22 cellular contexts compared by ENCODE assay signal in genomic region chr10:20608503-20608902, GRCh38.
DNase-seq lines count a peak whose midpoint lies in the region; ATAC-seq and TF ChIP-seq lines count a peak whose summit lies in the region.
"Had no signal": no experiment of that assay in that cellular context is flagged by ENCODE, and none has a peak within 500 bp of the region (broad histone marks: within the 10 kb centered on the region; RNA-seq: fewer than 3 reads in every experiment).

No MANE protein-coding gene starts in this region.

- H3K4me3 ChIP-seq in GM23338 (no peak overlapping the region), SJCRH30 (no peak overlapping the region)
- H3K4me3 ChIP-seq: BLaER1 treated with 17β-estradiol and CSF1 and Interleukin-3, amounts not matched to agents 10 nM and 100 nM; GM12878 had no signal

- H3K36me3 Mint-ChIP-seq in GM23338 (ENCODE audit: low read depth) = no peaks in the 10 kb centered on the region
- H3K36me3 Mint-ChIP-seq: CD14-positive monocyte; CD8-positive, alpha-beta memory T cell had no signal

- no peaks in the 10 kb centered on the region for H3K4me1 ChIP-seq in GM23338 (ENCODE audit: insufficient read depth)
- peaks cover 9% of the 10 kb centered on the region for H3K4me1 ChIP-seq in SJCRH30
- H3K4me1 ChIP-seq: BE2C; BLaER1 treated with 17β-estradiol and CSF1 and Interleukin-3, amounts not matched to agents 10 nM and 100 nM had no signal

- H2AFZ ChIP-seq in GM23338 = no peak overlapping the region

- H3K4me2 ChIP-seq in GM23338 = no peak overlapping the region
- H3K4me2 ChIP-seq: BLaER1 treated with 17β-estradiol and CSF1 and Interleukin-3, amounts not matched to agents 10 nM and 100 nM had no signal

- H3K79me2 ChIP-seq in GM23338 (replicated peaks; ENCODE audit: insufficient read depth) = no peaks in the 10 kb centered on the region

- H4K20me1 ChIP-seq in GM23338 (replicated peaks; ENCODE audit: insufficient read depth) = no peaks in the 10 kb centered on the region
- H4K20me1 ChIP-seq: BLaER1 treated with 17β-estradiol and CSF1 and Interleukin-3, amounts not matched to agents 10 nM and 100 nM had no signal

- H3K27me3 Mint-ChIP-seq in GM23338 (ENCODE audit: insufficient read depth, low read depth, poor library complexity) = no peaks in the 10 kb centered on the region
- H3K27me3 Mint-ChIP-seq: CD4-positive, alpha-beta T cell; CD8-positive, alpha-beta memory T cell had no signal

- ATAC-seq in GM23338 (no peak), HG03520 (IDR thresholded peaks at IDR 0.05; ENCODE audit: unreplicated experiment) (no peak)
- ATAC-seq: GM12878 had no signal

- H3K36me3 ChIP-seq in GM23338 (ENCODE audit: insufficient read depth) (no peaks in the 10 kb centered on the region), SJCRH30 (no peaks in the 10 kb centered on the region; the same call in 1 of the 2 replicates)
- H3K36me3 ChIP-seq: BE2C; BLaER1 treated with 17β-estradiol and CSF1 and Interleukin-3, amounts not matched to agents 10 nM and 100 nM had no signal

- peaks cover 11% of the 10 kb centered on the region for H3K9me2 ChIP-seq in GM23338 (ENCODE audit: insufficient read depth)

- no peaks in the 10 kb centered on the region for H3F3A ChIP-seq in GM23338 (replicated peaks; ENCODE audit: low read depth)

- H3K27ac Mint-ChIP-seq in GM23338 = peak overlapping the region; percentile 12; the same call in 1 of the 2 replicates
- H3K27ac Mint-ChIP-seq: CD4-positive, alpha-beta T cell; CD8-positive, alpha-beta memory T cell had no signal

- no peak overlapping the region for H3K4me3 Mint-ChIP-seq in GM23338
- H3K4me3 Mint-ChIP-seq: CD14-positive monocyte; CD4-positive, alpha-beta T cell; CD8-positive, alpha-beta memory T cell had no signal

- TF ChIP-seq CTCF in GM23338 (conservative IDR thresholded peaks at IDR 0.05; ENCODE audit: low read depth in 2 of 2) = no peak

- peaks cover 9% of the 10 kb centered on the region; the same call in 1 of the 2 replicates for H3K9me3 ChIP-seq in SJCRH30 (replicated peaks)
- H3K9me3 ChIP-seq: BE2C had no signal

- peak in 2 of 3 experiments; percentile 0 to 36 for DNase-seq in NCI-H1417 (lab: John Stamatoyannopoulos, UW)
- DNase-seq in NCI-H1417 treated with DMSO at 0.1 percent for 48 hours (lab: John Stamatoyannopoulos, UW) = no peak
- no peak for DNase-seq in GM23338 (ENCODE audit: low spot score)
- peak; percentile 29 for DNase-seq in NCI-H146 treated with DMSO at 0.1 percent for 48 hours (lab: John Stamatoyannopoulos, UW; ENCODE audit: unreplicated experiment)
- DNase-seq in SJCRH30 = peak; percentile 30 to 68
- no peak for DNase-seq in activated T-cell treated with anti-CD3 and anti-CD28 coated beads for 4 hours
- DNase-seq in LoVo (ENCODE audit: low spot score) = no peak
- DNase-seq: BE2C; CD4-positive, alpha-beta T cell; CD8-positive, alpha-beta memory T cell; DMS 273 treated with DMSO at 0.1 percent for 48 hours; DMS79; EL; GDM1; GOT3; H7; HCEC 1CT had no signal

- H3K27me3 ChIP-seq in GM23338 (ENCODE audit: insufficient read depth) (no peaks in the 10 kb centered on the region), SJCRH30 (no peaks in the 10 kb centered on the region)
- H3K27me3 ChIP-seq: BE2C; BLaER1 treated with 17β-estradiol and CSF1 and Interleukin-3, amounts not matched to agents 10 nM and 100 nM had no signal

- H3K27ac ChIP-seq in GM23338 (ENCODE audit: low read depth) (no peak overlapping the region), SJCRH30 (no peak overlapping the region)
- H3K27ac ChIP-seq: 22Rv1; BLaER1 treated with 17β-estradiol and CSF1 and Interleukin-3, amounts not matched to agents 10 nM and 100 nM had no signal

- no peaks in the 10 kb centered on the region for H3K9me3 Mint-ChIP-seq in GM23338
- H3K9me3 Mint-ChIP-seq: CD4-positive, alpha-beta T cell had no signal

- peaks cover 3% of the 10 kb centered on the region; the same call in 1 of the 3 replicates for H3K4me1 Mint-ChIP-seq in GM23338
- H3K4me1 Mint-ChIP-seq: CD14-positive monocyte; CD8-positive, alpha-beta memory T cell had no signal

TF ChIP-seq in GM23338, 12 proteins besides CTCF, POLR2A, EP300 and RAD21 (continues in another document):
- TF ChIP-seq ZNF331 (CRISPR knock-in tag; IDR thresholded peaks at IDR 0.05; ENCODE audit: low read depth) (no peak), CREB1 (CRISPR knock-in tag; IDR thresholded peaks at IDR 0.05; ENCODE audit: low read depth) (no peak), REST (IDR thresholded peaks at IDR 0.05; ENCODE audit: unreplicated experiment) (no peak), ZNF114 (CRISPR knock-in tag; IDR thresholded peaks at IDR 0.05) (no peak), ZNF462 (CRISPR knock-in tag; IDR thresholded peaks at IDR 0.05) (no peak)

Comparison
In these comparisons a context has a peak if more than half of its experiments do, and no peak if none do; other contexts are left out.
1. DNase-seq: peak in NCI-H1417 (2 of 3), NCI-H146 treated with DMSO at 0.1 percent for 48 hours (single experiment) and SJCRH30 (2 of 2); none in NCI-H1417 treated with DMSO at 0.1 percent for 48 hours (single experiment), GM23338 (single experiment), activated T-cell treated with anti-CD3 and anti-CD28 coated beads for 4 hours (single experiment) and LoVo (single experiment).